In genomic region chr15:48861813-48862431, GRCh38 we compare ENCODE assay signal across 9 cellular contexts. TPM values are rescaled to one million over a fixed set of nuclear protein-coding genes. Genes with fewer than 3 reads are reported as not detected.
DNase-seq lines count a peak whose midpoint lies in the region; ATAC-seq and TF ChIP-seq lines count a peak whose summit lies in the region.
"Had no signal": no experiment of that assay in that cellular context is flagged by ENCODE, and none has a peak within 500 bp of the region (broad histone marks: within the 10 kb centered on the region; RNA-seq: fewer than 3 reads in every experiment).

No MANE protein-coding gene starts in this region.

- no peaks in the 10 kb centered on the region for H3K9me3 Mint-ChIP-seq in activated B cell treated with CpG ODN at 0.5 μM for 24 hours
- H3K9me3 Mint-ChIP-seq in natural killer cell treated with Interleukin-12 subunit alpha and Interleukin-12 subunit beta and Interleukin-15 and Interleukin-18, amount 100 ng/mL, for 72 hours, result no peaks in the 10 kb centered on the region

- peak; percentile 93 for TF ChIP-seq RAD21 in HCT116 (IDR thresholded peaks at IDR 0.05; ENCODE audit: low read depth)

- no peak overlapping the region for H3K27ac Mint-ChIP-seq in activated B cell treated with CpG ODN at 0.5 μM for 24 hours
- H3K27ac Mint-ChIP-seq in natural killer cell treated with Interleukin-12 subunit alpha and Interleukin-12 subunit beta and Interleukin-15 and Interleukin-18, amount 100 ng/mL, for 72 hours, result peak overlapping the region in 1 of 2 donors; percentile 66

- H3K9me2 ChIP-seq in HCT116 (ENCODE audit: insufficient read depth), result no peaks in the 10 kb centered on the region

- H3K36me3 Mint-ChIP-seq in activated B cell treated with CpG ODN at 0.5 μM for 24 hours (ENCODE audit: low read depth), result no peaks in the 10 kb centered on the region
- H3K36me3 Mint-ChIP-seq in natural killer cell treated with Interleukin-12 subunit alpha and Interleukin-12 subunit beta and Interleukin-15 and Interleukin-18, amount 100 ng/mL, for 72 hours, result no peaks in the 10 kb centered on the region

- ATAC-seq in HCT116 (peak; percentile 78), activated B cell treated with CpG ODN at 0.5 μM for 24 hours (ENCODE audit: low read depth) (peak; percentile 57), esophagus mucosa (peak; percentile 64)
- ATAC-seq in natural killer cell treated with Interleukin-12 subunit alpha and Interleukin-12 subunit beta and Interleukin-15 and Interleukin-18, amount 100 ng/mL, for 72 hours, result peak in 1 of 2 donors; percentile 60

- CTCF ChIA-PET in HCT116 (lab: Charles Lee) (interaction anchor here (0.8 to 4.2 kb wide), 16 partner anchors 9 to 1284 kb away, joined by 3 to 46 read pairs (median 4); partner anchors contain the start of genes EID1, FGF7 and SHC4), activated B cell treated with CpG ODN at 0.5 μM for 24 hours (lab: Charles Lee) (interaction anchor here (0.6 to 7.1 kb wide), 19 partner anchors 9 to 1456 kb away, joined by 3 to 64 read pairs (median 4); partner anchors contain the start of genes CEP152, EID1 and FGF7)

- POLR2A ChIA-PET in HCT116 (lab: Charles Lee), result interaction anchor here (1.0 kb wide), 1 partner anchor 16 kb away, joined by 3 read pairs; the partner anchor contains the start of gene EID1
- POLR2A ChIA-PET in activated B cell treated with CpG ODN at 0.5 μM for 24 hours (lab: Charles Lee), result interaction anchor here (0.7 kb wide), 2 partner anchors 277 to 511 kb away, joined by 3 to 4 read pairs; no protein-coding TSS in a partner anchor

- no peaks in the 10 kb centered on the region for H3K36me3 ChIP-seq in HCT116 (ENCODE audit: control insufficient read depth in 1 of 2, insufficient read depth in 2 of 2, low read length in 2 of 2)
- H3K36me3 ChIP-seq: BLaER1 treated with 17β-estradiol and CSF1 and Interleukin-3, amounts not matched to agents 10 nM and 100 nM had no signal

- no peak overlapping the region for H3K4me2 ChIP-seq in HCT116 (ENCODE audit: low read length)

- H3K27me3 ChIP-seq in HCT116 (ENCODE audit: insufficient read depth, low read length), result no peaks in the 10 kb centered on the region
- H3K27me3 ChIP-seq: BLaER1 treated with 17β-estradiol and CSF1 and Interleukin-3, amounts not matched to agents 10 nM and 100 nM had no signal

- TF ChIP-seq CTCF in HCT116 (IDR thresholded peaks at IDR 0.05 in 2 of 3, conservative IDR thresholded peaks at IDR 0.05 in 1 of 3; ENCODE audit: borderline replicate concordance in 1 of 3, insufficient read depth in 1 of 3, low read depth in 2 of 3, low read length in 2 of 3) (peak; percentile 79 to 92 (median 83); a peak in 5 of 6 replicates), activated B cell treated with CpG ODN at 0.5 μM for 24 hours (IDR thresholded peaks at IDR 0.05) (peak; percentile 47)

- peak overlapping the region; percentile 71 for H2AFZ ChIP-seq in HCT116 (ENCODE audit: low read depth, low read length, poor library complexity, severe bottlenecking)

- no TSS peak for BruUV-seq in HCT116 (replicated peaks; lab: Mats Ljungman, UMichigan)

- H3K4me3 Mint-ChIP-seq in activated B cell treated with CpG ODN at 0.5 μM for 24 hours, result no peak overlapping the region
- H3K4me3 Mint-ChIP-seq in natural killer cell treated with Interleukin-12 subunit alpha and Interleukin-12 subunit beta and Interleukin-15 and Interleukin-18, amount 100 ng/mL, for 72 hours, result no peak overlapping the region

- H3K27me3 Mint-ChIP-seq in activated B cell treated with CpG ODN at 0.5 μM for 24 hours, result peaks cover 15% of the 10 kb centered on the region
- H3K27me3 Mint-ChIP-seq in natural killer cell treated with Interleukin-12 subunit alpha and Interleukin-12 subunit beta and Interleukin-15 and Interleukin-18, amount 100 ng/mL, for 72 hours, result peaks cover 10 to 19% of the 10 kb centered on the region in 2 donors

- no peaks in the 10 kb centered on the region for H3K79me2 ChIP-seq in HCT116 (ENCODE audit: insufficient read depth, low read length)

- H3K4me1 ChIP-seq in HCT116 (ENCODE audit: control insufficient read depth in 1 of 2, insufficient read depth in 2 of 2, low read length in 2 of 2), result no peaks in the 10 kb centered on the region

- no peak overlapping the region for H3K9ac ChIP-seq in HCT116 (ENCODE audit: low read length)
- H3K9ac ChIP-seq: BLaER1 treated with 17β-estradiol and CSF1 and Interleukin-3, amounts not matched to agents 10 nM and 100 nM had no signal

- RAD21 ChIA-PET in HCT116 (lab: Charles Lee; ENCODE audit: low non-redundant PET in 1 of 2, low total read pairs in 2 of 2, uncharacterized antibody in 2 of 2, unreplicated experiment in 2 of 2), result interaction anchor here (0.6 to 1.8 kb wide), 6 partner anchors 102 to 1283 kb away, joined by 3 to 7 read pairs (median 4); partner anchors contain the start of gene SHC4 (in 1 of the 2)

- H3K4me1 Mint-ChIP-seq in activated B cell treated with CpG ODN at 0.5 μM for 24 hours, result no peaks in the 10 kb centered on the region
- H3K4me1 Mint-ChIP-seq in natural killer cell treated with Interleukin-12 subunit alpha and Interleukin-12 subunit beta and Interleukin-15 and Interleukin-18, amount 100 ng/mL, for 72 hours (ENCODE audit: low read depth in 2 of 2), result peaks cover 4 to 17% of the 10 kb centered on the region in 2 donors

- no peak overlapping the region for H3K4me3 ChIP-seq in HCT116 (replicated peaks in 1 of 2; ENCODE audit: low read depth in 1 of 2, low read length in 2 of 2)
- H3K4me3 ChIP-seq: BLaER1 treated with 17β-estradiol and CSF1 and Interleukin-3, amounts not matched to agents 10 nM and 100 nM had no signal

- no peak overlapping the region for H3K27ac ChIP-seq in HCT116 (ENCODE audit: low read depth, low read length)
- H3K27ac ChIP-seq: BLaER1 treated with 17β-estradiol and CSF1 and Interleukin-3, amounts not matched to agents 10 nM and 100 nM had no signal

- TF ChIP-seq POLR2A in HCT116 (IDR thresholded peaks at IDR 0.05; ENCODE audit: borderline replicate concordance, extremely low read depth, insufficient read depth, insufficient read length), result no peak

- H4K20me1 ChIP-seq in HCT116 (ENCODE audit: insufficient read depth), result no peaks in the 10 kb centered on the region
- H4K20me1 ChIP-seq: BLaER1 treated with 17β-estradiol and CSF1 and Interleukin-3, amounts not matched to agents 10 nM and 100 nM had no signal

- intact Hi-C loops in HCT116 (cut with micrococcal nuclease) (loop anchor here (1.0 to 5.0 kb wide), 8 partner anchors 104 to 1283 kb away; partner anchors contain the start of genes DTWD1 and FAM227B), activated B cell treated with CpG ODN at 0.5 μM for 24 hours (cut with micrococcal nuclease) (loop anchor here (1.0 to 5.0 kb wide), 8 partner anchors 113 to 1455 kb away; partner anchors contain the start of gene SECISBP2L)

- DNase-seq in NCI-H2107 treated with DMSO at 0.1 percent for 48 hours (lab: John Stamatoyannopoulos, UW; ENCODE audit: unreplicated experiment) (peak; percentile 53), NCI-H2107 (lab: John Stamatoyannopoulos, UW) (no peak), HCT116 (ENCODE audit: low read depth, low spot score) (peak; percentile 58), NCI-H2196 (lab: John Stamatoyannopoulos, UW; ENCODE audit: unreplicated experiment) (peak; percentile 50), activated B cell treated with CpG ODN at 0.5 μM for 24 hours (no peak), NK-92 (lab: John Stamatoyannopoulos, UW; ENCODE audit: unreplicated experiment) (no peak)
- peak; percentile 64 for DNase-seq in natural killer cell treated with Interleukin-12 subunit alpha and Interleukin-12 subunit beta and Interleukin-15 and Interleukin-18, amount 100 ng/mL, for 72 hours (ENCODE audit: low spot score)

- no peaks in the 10 kb centered on the region for H3K9me3 ChIP-seq in HCT116 (ENCODE audit: control insufficient read depth in 1 of 2, insufficient read depth in 1 of 2, low read depth in 1 of 2, low read length in 2 of 2)
- H3K9me3 ChIP-seq: BLaER1 treated with 17β-estradiol and CSF1 and Interleukin-3, amounts not matched to agents 10 nM and 100 nM had no signal

TF ChIP-seq in HCT116, 20 proteins besides CTCF, POLR2A, EP300 and RAD21:
- no peak for TF ChIP-seq CEBPB (IDR thresholded peaks at IDR 0.05; ENCODE audit: low read depth)
- TF ChIP-seq POLR2AphosphoS5 (IDR thresholded peaks at IDR 0.05; ENCODE audit: low read depth, low read length), result no peak
- TF ChIP-seq ZBTB33 (IDR thresholded peaks at IDR 0.05; ENCODE audit: extremely low read depth, insufficient replicate concordance, low read length), result no peak
- no peak for TF ChIP-seq EZH2 (IDR thresholded peaks at IDR 0.05)
- no peak for TF ChIP-seq JUND (IDR thresholded peaks at IDR 0.05)
- no peak for TF ChIP-seq EZH2phosphoT487 (IDR thresholded peaks at IDR 0.05; ENCODE audit: borderline replicate concordance)

RNA-seq across cellular contexts. Expression of gene EID1, which starts 16.0 kb away (rescaled TPM):
- total RNA-seq in HCT116 (2021; ENCODE audit: unreplicated experiment), result 68.6 TPM
- 35.6 and 43.1 TPM in 2 replicates for polyA plus RNA-seq in HCT116 (2012)
- total RNA-seq in activated B cell treated with CpG ODN at 0.5 μM for 24 hours, result 51.3 and 54.4 TPM in 2 replicates
- total RNA-seq in esophagus mucosa, result 30.7 TPM
- total RNA-seq in natural killer cell treated with Interleukin-12 subunit alpha and Interleukin-12 subunit beta and Interleukin-15 and Interleukin-18, amount 100 ng/mL, for 72 hours, result 10 to 100 TPM; 46.6 to 73.2 TPM

RNA-seq across cellular contexts. Expression of gene CEP152, which starts 51.1 kb away (rescaled TPM):
- total RNA-seq in HCT116 (2021; ENCODE audit: unreplicated experiment) (19.7 TPM), activated B cell treated with CpG ODN at 0.5 μM for 24 hours (12.1 and 15.4 TPM in 2 replicates), esophagus mucosa (4.5 TPM)
- 7.2 TPM in 2 replicates for polyA plus RNA-seq in HCT116 (2012)
- 10 to 100 TPM; 16.8 to 42.7 TPM for total RNA-seq in natural killer cell treated with Interleukin-12 subunit alpha and Interleukin-12 subunit beta and Interleukin-15 and Interleukin-18, amount 100 ng/mL, for 72 hours

Comparison
In these comparisons a context has a peak if more than half of its experiments do, and no peak if none do; other contexts are left out.
1. DNase-seq: peak in NCI-H2107 treated with DMSO at 0.1 percent for 48 hours (single experiment), HCT116 (single experiment), NCI-H2196 (single experiment) and natural killer cell treated with Interleukin-12 subunit alpha and Interleukin-12 subunit beta and Interleukin-15 and Interleukin-18, amount 100 ng/mL, for 72 hours (single experiment); none in NCI-H2107 (single experiment), activated B cell treated with CpG ODN at 0.5 μM for 24 hours (single experiment) and NK-92 (single experiment).